7 cellular contexts compared by ENCODE assay signal in genomic region chr9:19471737-19472648, GRCh38.
DNase-seq lines count a peak whose midpoint lies in the region; TF ChIP-seq lines count a peak whose summit lies in the region.

No MANE protein-coding gene starts in this region.

- peak overlapping the region in 4 of 5 experiments; percentile 3 to 88 (median 34) for H3K27ac Mint-ChIP-seq in brain

- H3K36me3 Mint-ChIP-seq in brain, result no peaks in the 10 kb centered on the region

- H3K9me3 ChIP-seq in spleen, result no peaks in the 10 kb centered on the region

- intact Hi-C loops in spleen (cut with DNase I; ENCODE audit: low total_unique reads), result no loop called here

- peaks cover 3 to 14% (median 7%) of the 10 kb centered on the region in 6 donors for H3K4me1 ChIP-seq in spleen

- DNase-seq in HCEC 1CT, result peak; percentile 34
- peak; percentile 48 for DNase-seq in M059J (ENCODE audit: low read depth)
- peak; percentile 2 for DNase-seq in T-helper 22 cell (ENCODE audit: low read depth)
- DNase-seq in iPS-NIHi11 (ENCODE audit: low spot score), result peak; percentile 82
- peak; percentile 80 for DNase-seq in spleen

- peaks cover 10% of the 10 kb centered on the region for H3K27me3 Mint-ChIP-seq in brain

- TF ChIP-seq CTCF in GM12874 (IDR thresholded peaks at IDR 0.05; ENCODE audit: insufficient read depth, low read depth, low read length) (peak; percentile 87), brain (conservative IDR thresholded peaks at IDR 0.05) (peak; percentile 75 to 89), spleen (IDR thresholded peaks at IDR 0.05 in 8 of 11, conservative IDR thresholded peaks at IDR 0.05 in 3 of 11) (peak in 8 of 11 experiments; percentile 18 to 69 (median 62))

- peaks cover 0 to under 1% (median 0%) of the 10 kb centered on the region in 5 experiments for H3K9me3 Mint-ChIP-seq in brain

- peak overlapping the region in 2 of 8 donors; percentile 11 to 54 for H3K4me3 ChIP-seq in spleen

- no peaks in the 10 kb centered on the region for H3K36me3 ChIP-seq in spleen

- H3K4me1 Mint-ChIP-seq in brain, result peaks cover 17% of the 10 kb centered on the region

- no peak for TF ChIP-seq POLR2A in spleen (IDR thresholded peaks at IDR 0.05)

- H3K4me3 Mint-ChIP-seq in brain, result peak overlapping the region in 4 of 5 experiments; percentile 52 to 71 (median 56)

- WGBS in spleen, 5 donors, result 9 to 15% (median 10%) methylated on average over 18 of the region's 18 CpGs

- no peaks in the 10 kb centered on the region for H3K27me3 ChIP-seq in spleen (replicated peaks in 1 of 7)

- H3K27ac ChIP-seq in spleen, result no peak overlapping the region

Comparison
In these comparisons a context has a peak if more than half of its experiments do, and no peak if none do; other contexts are left out.
1. DNase-seq: peak in every context shown above with its lines; median percentile 82 in iPS-NIHi11; 80 in spleen; 48 in M059J; 34 in HCEC 1CT; 2 in T-helper 22 cell.